ENCODE assay signal across 27 cellular contexts in genomic region chr9:74138182-74138581, GRCh38.
"Had no signal": no experiment of that assay in that cellular context is flagged by ENCODE, and none has a peak within 500 bp of the region (broad histone marks: within the 10 kb centered on the region; RNA-seq: fewer than 3 reads in every experiment).

No MANE protein-coding gene starts in this region.

- H3K27ac ChIP-seq: brain microvascular endothelial cell, SJCRH30, SK-N-MC, WERI-Rb-1 had no signal

- ATAC-seq: activated CD8-positive, alpha-beta T cell treated with anti-CD3 and anti-CD28 coated beads for 36 hours; activated T-cell treated with anti-CD3 and anti-CD28 coated beads, Interleukin-2, amount 50 U/mL, for 72 hours; activated T-helper 17 cell treated with anti-CD3 and anti-CD28 coated beads, Interleukin-2, amount 50 U/mL, for 72 hours; K562; Panc1 had no signal

- H3K36me3 ChIP-seq: brain microvascular endothelial cell, SJCRH30, WERI-Rb-1 had no signal

- DNase-seq: activated CD4-positive, alpha-beta T cell treated with anti-CD3 and anti-CD28 coated beads for 1 hour; activated CD4-positive, alpha-beta T cell treated with anti-CD3 and anti-CD28 coated beads for 48 hours; activated CD4-positive, CD25-positive, alpha-beta regulatory T cell; activated CD8-positive, alpha-beta T cell treated with anti-CD3 and anti-CD28 coated beads for 36 hours; activated effector memory CD4-positive, alpha-beta T cell treated with anti-CD3 and anti-CD28 coated beads, Interleukin-2, amount 50 U/mL, for 16 hours; activated naive CD4-positive, alpha-beta T cell; activated naive CD4-positive, alpha-beta T cell treated with anti-CD3 and anti-CD28 coated beads, Interleukin-2, amount 50 U/mL, for 16 hours; activated naive CD8-positive, alpha-beta T cell treated with anti-CD3 and anti-CD28 coated beads for 36 hours; activated T-cell treated with anti-CD3 and anti-CD28 coated beads, Interleukin-2, amount 50 U/mL, for 1 hour; activated T-cell treated with anti-CD3 and anti-CD28 coated beads, Interleukin-2, amount 50 U/mL, for 72 hours; amniotic stem cell; aorta; brain microvascular endothelial cell; central memory CD4-positive, alpha-beta T cell; NCI-H1105; NCI-H1417 treated with DMSO at 0.1 percent for 48 hours; NCI-H187 treated with DMSO at 0.1 percent for 48 hours; NCI-H2171; NCI-H524; OCI-M1; SJCRH30; T1000; WERI-Rb-1 had no signal

- H3K4me1 ChIP-seq: SJCRH30 had no signal

- H3K27me3 ChIP-seq: brain microvascular endothelial cell had no signal

- H3K9me3 ChIP-seq: SJCRH30 had no signal

- H3K4me3 ChIP-seq: K562, SJCRH30, SK-N-MC had no signal
